Comparison of ENCODE assay signal across 1 cellular context in genomic region chr12:50387972-50388478, GRCh38.
TF ChIP-seq lines count a peak whose summit lies in the region.

No MANE protein-coding gene starts in this region.

TF ChIP-seq in HepG2, 621 proteins besides CTCF, POLR2A, EP300 and RAD21 (continued from another document):
- peak; percentile 82 for TF ChIP-seq ZNF770 (CRISPR knock-in tag; IDR thresholded peaks at IDR 0.05)
- TF ChIP-seq GMEB1 (CRISPR knock-in tag; IDR thresholded peaks at IDR 0.05; ENCODE audit: borderline replicate concordance): no peak
- TF ChIP-seq PBX2 (CRISPR knock-in tag; IDR thresholded peaks at IDR 0.05): peak; percentile 65
- no peak for TF ChIP-seq CENPX (CRISPR knock-in tag; IDR thresholded peaks at IDR 0.05)
- no peak for TF ChIP-seq SIN3A (IDR thresholded peaks at IDR 0.05; ENCODE audit: borderline replicate concordance, low read depth, low read length)
- TF ChIP-seq TEAD3 (CRISPR knock-in tag; optimal IDR thresholded peaks at IDR 0.05; ENCODE audit: borderline replicate concordance): peak; percentile 10
- TF ChIP-seq SAP130 (CRISPR knock-in tag; IDR thresholded peaks at IDR 0.05; ENCODE audit: low read depth): peak; percentile 18; the same call in 1 of the 2 replicates
- TF ChIP-seq ZNF264 (CRISPR knock-in tag; IDR thresholded peaks at IDR 0.05): no peak
- TF ChIP-seq BORCS8-MEF2B (CRISPR knock-in tag; IDR thresholded peaks at IDR 0.05): no peak
- peak; percentile 18; the same call in 1 of the 2 replicates for TF ChIP-seq SALL1 (CRISPR knock-in tag; IDR thresholded peaks at IDR 0.05)
- TF ChIP-seq ZMYM3 (CRISPR knock-in tag; IDR thresholded peaks at IDR 0.05): peak; percentile 44; the same call in 1 of the 2 replicates
- no peak for TF ChIP-seq SOX6 (IDR thresholded peaks at IDR 0.05)
- peak; percentile 14; the same call in 1 of the 2 replicates for TF ChIP-seq SOX6 (CRISPR knock-in tag; IDR thresholded peaks at IDR 0.05)
- no peak for TF ChIP-seq NR2F1 (CRISPR knock-in tag; IDR thresholded peaks at IDR 0.05)
- TF ChIP-seq ZNF281 (CRISPR knock-in tag; IDR thresholded peaks at IDR 0.05; ENCODE audit: borderline replicate concordance): 0 out of 2 replicates have a peak, but pooled peaks have one; percentile 20
- peak; percentile 35; the same call in 1 of the 2 replicates for TF ChIP-seq CEBPB (IDR thresholded peaks at IDR 0.05; ENCODE audit: borderline replicate concordance, low read depth, low read length)
- TF ChIP-seq ZBTB46 (CRISPR knock-in tag; IDR thresholded peaks at IDR 0.05; ENCODE audit: borderline replicate concordance): no peak
- no peak for TF ChIP-seq KAT8 (CRISPR knock-in tag; IDR thresholded peaks at IDR 0.05)
